18 cellular contexts compared by ENCODE assay signal in genomic region chr11:34201130-34201529, GRCh38.
DNase-seq lines count a peak whose midpoint lies in the region; ATAC-seq and TF ChIP-seq lines count a peak whose summit lies in the region.
"Had no signal": no experiment of that assay in that cellular context is flagged by ENCODE, and none has a peak within 500 bp of the region (broad histone marks: within the 10 kb centered on the region; RNA-seq: fewer than 3 reads in every experiment).

No MANE protein-coding gene starts in this region.

- ATAC-seq in HG02623 (IDR thresholded peaks at IDR 0.05; ENCODE audit: unreplicated experiment): no peak
- ATAC-seq: CD8-positive, alpha-beta T cell; GM23338; HCT116 had no signal

- H3K4me1 Mint-ChIP-seq in nephron: peaks cover 41% of the 10 kb centered on the region

- H3K9me3 Mint-ChIP-seq in nephron: no peaks in the 10 kb centered on the region
- H3K9me3 Mint-ChIP-seq: CD4-positive, CD25-positive, alpha-beta regulatory T cell; CD8-positive, alpha-beta T cell; GM23338; H9 had no signal

- no peaks in the 10 kb centered on the region for H3K27me3 Mint-ChIP-seq in nephron (ENCODE audit: low read depth)
- H3K27me3 Mint-ChIP-seq: B cell had no signal

- peak overlapping the region in 2 of 3 experiments; percentile 27 to 50 for H3K27ac Mint-ChIP-seq in nephron
- H3K27ac Mint-ChIP-seq: B cell; CD8-positive, alpha-beta T cell; GM23338; H9 had no signal

- TF ChIP-seq CTCF in nephron (IDR thresholded peaks at IDR 0.05; ENCODE audit: unreplicated experiment in 3 of 3): no peak

- H3K36me3 Mint-ChIP-seq in nephron (ENCODE audit: low read depth): no peaks in the 10 kb centered on the region
- H3K36me3 Mint-ChIP-seq: CD4-positive, CD25-positive, alpha-beta regulatory T cell; CD8-positive, alpha-beta T cell had no signal

- DNase-seq in DMS 273 (lab: John Stamatoyannopoulos, UW; ENCODE audit: unreplicated experiment) (peak; percentile 24), DMS 273 treated with DMSO at 0.1 percent for 48 hours (lab: John Stamatoyannopoulos, UW) (no peak), NCI-H2171 treated with DMSO at 0.1 percent for 48 hours (lab: John Stamatoyannopoulos, UW) (peak; percentile 73), NCI-H2171 (lab: John Stamatoyannopoulos, UW) (no peak), NCI-H69 (lab: John Stamatoyannopoulos, UW) (peak; percentile 93), amygdala (lab: John Stamatoyannopoulos, UW) (no peak)
- DNase-seq: Caco-2; CD4-positive, CD25-positive, alpha-beta regulatory T cell; CD8-positive, alpha-beta T cell; DMS53; DMS79 treated with DMSO at 0.1 percent for 48 hours; GF-D8; H9 had no signal

- H3K4me3 Mint-ChIP-seq in nephron: no peak overlapping the region
- H3K4me3 Mint-ChIP-seq: B cell; CD4-positive, CD25-positive, alpha-beta regulatory T cell; CD8-positive, alpha-beta T cell; GM23338; H9 had no signal

Comparison
In these comparisons a context has a peak if more than half of its experiments do, and no peak if none do; other contexts are left out.
1. DNase-seq: peak in DMS 273 (single experiment), NCI-H2171 treated with DMSO at 0.1 percent for 48 hours (single experiment) and NCI-H69 (single experiment); none in DMS 273 treated with DMSO at 0.1 percent for 48 hours (single experiment), NCI-H2171 (single experiment) and amygdala (0 of 56).